12 cellular contexts compared by ENCODE assay signal in the genomic region with DNA sequence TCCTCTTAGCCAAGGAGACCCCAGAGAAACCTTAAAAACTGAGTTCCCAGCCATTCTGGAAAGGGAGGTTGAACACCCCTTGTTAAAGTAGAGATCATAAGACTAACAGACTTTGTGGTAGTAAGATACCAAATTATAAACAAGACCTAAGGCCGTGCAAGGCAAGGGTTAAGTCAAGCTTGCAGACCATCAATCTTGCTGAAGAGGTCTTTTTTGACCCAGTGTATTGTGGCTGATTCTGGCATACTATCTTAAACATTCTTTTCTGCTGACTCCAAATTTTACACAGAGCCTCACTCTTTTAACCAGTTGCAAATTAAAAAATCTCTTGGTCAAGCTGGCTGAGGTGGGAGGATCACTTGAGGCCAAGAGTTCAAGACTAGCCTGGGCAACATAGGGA. TPM values are rescaled to one million over a fixed set of nuclear protein-coding genes. Genes with fewer than 3 reads are reported as not detected.
DNase-seq lines count a peak whose midpoint lies in the region; ATAC-seq and TF ChIP-seq lines count a peak whose summit lies in the region.
"Had no signal": no experiment of that assay in that cellular context is flagged by ENCODE, and none has a peak within 500 bp of the region (broad histone marks: within the 10 kb centered on the region; RNA-seq: fewer than 3 reads in every experiment).

No MANE protein-coding gene starts in this region.

- H3K27ac ChIP-seq in left ventricle myocardium inferior (replicated peaks) = peak overlapping the region; percentile 98
- H3K27ac ChIP-seq in upper lobe of right lung = peak overlapping the region; percentile 97

- ATAC-seq in upper lobe of right lung = no peak

- H3K4me3 Mint-ChIP-seq in activated T-helper 1 cell treated with anti-CD3 and anti-CD28 coated beads, Interleukin-12 subunit alpha, Interleukin-12 subunit beta, Interleukin-2, Interleukin-4 antibody, amounts not matched to agents 30 ng/mL and 10 ng/mL and 1 ng/mL, durations not matched to agents 14 hours and 24 hours and 36 hours = peak overlapping the region; percentile 96

- peaks cover 27% of the 10 kb centered on the region for H3K36me3 Mint-ChIP-seq in activated T-helper 1 cell treated with anti-CD3 and anti-CD28 coated beads, Interleukin-12 subunit alpha, Interleukin-12 subunit beta, Interleukin-2, Interleukin-4 antibody, amounts not matched to agents 30 ng/mL and 10 ng/mL and 1 ng/mL, durations not matched to agents 14 hours and 24 hours and 36 hours (ENCODE audit: low read depth)

- H3K9me3 ChIP-seq in left ventricle myocardium inferior (replicated peaks) = no peaks in the 10 kb centered on the region
- no peaks in the 10 kb centered on the region for H3K9me3 ChIP-seq in upper lobe of right lung

- no peaks in the 10 kb centered on the region for H3K9me3 Mint-ChIP-seq in activated T-helper 1 cell treated with anti-CD3 and anti-CD28 coated beads, Interleukin-12 subunit alpha, Interleukin-12 subunit beta, Interleukin-2, Interleukin-4 antibody, amounts not matched to agents 30 ng/mL and 10 ng/mL and 1 ng/mL, durations not matched to agents 14 hours and 24 hours and 36 hours

- peaks cover 14% of the 10 kb centered on the region for H3K36me3 ChIP-seq in left ventricle myocardium inferior
- peaks cover 5% of the 10 kb centered on the region for H3K36me3 ChIP-seq in kidney epithelial cell (ENCODE audit: control insufficient read depth, insufficient read depth, low read length)
- peaks cover 14% of the 10 kb centered on the region for H3K36me3 ChIP-seq in upper lobe of right lung

- intact Hi-C loops in left ventricle myocardium inferior (cut with micrococcal nuclease) (no loop called here), cardiac septum (cut with DNase I) (no loop called here), upper lobe of right lung (cut with DNase I) (no loop called here)
- intact Hi-C loops in activated T-helper 1 cell treated with anti-CD3 and anti-CD28 coated beads, Interleukin-12 subunit alpha, Interleukin-12 subunit beta, Interleukin-2, Interleukin-4 antibody, amounts not matched to agents 30 ng/mL and 10 ng/mL and 1 ng/mL, durations not matched to agents 14 hours and 24 hours and 36 hours (cut with micrococcal nuclease) = loop anchor here (1.0 to 5.0 kb wide), 3 partner anchors 24 to 365 kb away; a partner anchor contains a TSS

- H3K27ac Mint-ChIP-seq in activated T-helper 1 cell treated with anti-CD3 and anti-CD28 coated beads, Interleukin-12 subunit alpha, Interleukin-12 subunit beta, Interleukin-2, Interleukin-4 antibody, amounts not matched to agents 30 ng/mL and 10 ng/mL and 1 ng/mL, durations not matched to agents 14 hours and 24 hours and 36 hours = peak overlapping the region; percentile 80

- peaks cover 12% of the 10 kb centered on the region for H3K27me3 Mint-ChIP-seq in activated T-helper 1 cell treated with anti-CD3 and anti-CD28 coated beads, Interleukin-12 subunit alpha, Interleukin-12 subunit beta, Interleukin-2, Interleukin-4 antibody, amounts not matched to agents 30 ng/mL and 10 ng/mL and 1 ng/mL, durations not matched to agents 14 hours and 24 hours and 36 hours (ENCODE audit: insufficient read depth)

- H3K4me3 ChIP-seq in left ventricle myocardium inferior = peak overlapping the region; percentile 73
- peak overlapping the region; percentile 97 for H3K4me3 ChIP-seq in kidney epithelial cell (ENCODE audit: low read depth, low read length)
- H3K4me3 ChIP-seq in upper lobe of right lung = peak overlapping the region; percentile 83

- H3K4me1 ChIP-seq in left ventricle myocardium inferior (peaks cover 46% of the 10 kb centered on the region), upper lobe of right lung (peaks cover 29% of the 10 kb centered on the region)

- no peaks in the 10 kb centered on the region for H3K27me3 ChIP-seq in left ventricle myocardium inferior (ENCODE audit: low read depth)
- H3K27me3 ChIP-seq in kidney epithelial cell (ENCODE audit: control insufficient read depth, insufficient read depth, low read length) = peaks cover 5% of the 10 kb centered on the region
- H3K27me3 ChIP-seq in upper lobe of right lung = no peaks in the 10 kb centered on the region
- H3K27me3 ChIP-seq: brain microvascular endothelial cell had no signal

- TF ChIP-seq CTCF in left ventricle myocardium inferior (IDR thresholded peaks at IDR 0.05; ENCODE audit: borderline replicate concordance) = no peak
- no peak for TF ChIP-seq CTCF in kidney epithelial cell (IDR thresholded peaks at IDR 0.05; ENCODE audit: insufficient read depth, low read length, poor library complexity, severe bottlenecking)
- no peak for TF ChIP-seq CTCF in upper lobe of right lung (IDR thresholded peaks at IDR 0.05)

- DNase-seq in left ventricle myocardium inferior = no peak
- no peak for DNase-seq in cardiac septum (ENCODE audit: low spot score)
- no peak for DNase-seq in activated T-helper 1 cell treated with anti-CD3 and anti-CD28 coated beads, Interleukin-12 subunit alpha, Interleukin-12 subunit beta, Interleukin-2, Interleukin-4 antibody, amounts not matched to agents 30 ng/mL and 10 ng/mL and 1 ng/mL, durations not matched to agents 14 hours and 24 hours and 36 hours (ENCODE audit: low spot score)
- DNase-seq in kidney epithelial cell (ENCODE audit: low read depth) = no peak
- DNase-seq in upper lobe of right lung = no peak
- DNase-seq in DMS153 treated with DMSO at 0.1 percent for 48 hours (lab: John Stamatoyannopoulos, UW; ENCODE audit: unreplicated experiment) = no peak
- no peak for DNase-seq in inferior parietal cortex (ENCODE audit: extremely low spot score)
- no peak for DNase-seq in epidermal melanocyte (ENCODE audit: insufficient read length, low spot score)
- DNase-seq: kidney had no signal

- H3K4me1 Mint-ChIP-seq in activated T-helper 1 cell treated with anti-CD3 and anti-CD28 coated beads, Interleukin-12 subunit alpha, Interleukin-12 subunit beta, Interleukin-2, Interleukin-4 antibody, amounts not matched to agents 30 ng/mL and 10 ng/mL and 1 ng/mL, durations not matched to agents 14 hours and 24 hours and 36 hours (ENCODE audit: low read depth) = peaks cover 34% of the 10 kb centered on the region

RNA-seq across cellular contexts. Expression of a gene that starts 1.2 kb away (rescaled TPM):
- total RNA-seq in left ventricle myocardium inferior (79.3 TPM), cardiac septum (61.4 TPM), kidney epithelial cell (71.7 and 84.3 TPM in 2 replicates), upper lobe of right lung (59.4 TPM)
- 176 and 195 TPM in 2 replicates for total RNA-seq in activated T-helper 1 cell treated with anti-CD3 and anti-CD28 coated beads, Interleukin-12 subunit alpha, Interleukin-12 subunit beta, Interleukin-2, Interleukin-4 antibody, amounts not matched to agents 30 ng/mL and 10 ng/mL and 1 ng/mL, durations not matched to agents 14 hours and 24 hours and 36 hours

RNA-seq across cellular contexts. Expression of a gene that starts 23.9 kb away (rescaled TPM):
- total RNA-seq in left ventricle myocardium inferior (3.8 TPM), cardiac septum (5.3 TPM), kidney epithelial cell (4.9 and 6.9 TPM in 2 replicates), upper lobe of right lung (2.3 TPM)
- total RNA-seq in activated T-helper 1 cell treated with anti-CD3 and anti-CD28 coated beads, Interleukin-12 subunit alpha, Interleukin-12 subunit beta, Interleukin-2, Interleukin-4 antibody, amounts not matched to agents 30 ng/mL and 10 ng/mL and 1 ng/mL, durations not matched to agents 14 hours and 24 hours and 36 hours = 0.05 TPM in 1 of 2 replicates, not detected in the other

RNA-seq across cellular contexts. Expression of a gene that starts 44.9 kb away (rescaled TPM):
- total RNA-seq in left ventricle myocardium inferior (30.7 TPM), cardiac septum (52.5 TPM), kidney epithelial cell (not detected in 2 replicates), upper lobe of right lung (255 TPM)
- total RNA-seq in activated T-helper 1 cell treated with anti-CD3 and anti-CD28 coated beads, Interleukin-12 subunit alpha, Interleukin-12 subunit beta, Interleukin-2, Interleukin-4 antibody, amounts not matched to agents 30 ng/mL and 10 ng/mL and 1 ng/mL, durations not matched to agents 14 hours and 24 hours and 36 hours = not detected in 2 replicates
- total RNA-seq: Daoy, HT1080 had no signal

Comparison
In these comparisons a context has a peak if more than half of its experiments do, and no peak if none do; other contexts are left out.
1. RNA of a gene that starts 44.9 kb away (total RNA-seq): 255 TPM in upper lobe of right lung (single experiment), 52.5 TPM in cardiac septum (single experiment) and 30.7 TPM in left ventricle myocardium inferior (single experiment); not detected in activated T-helper 1 cell treated with anti-CD3 and anti-CD28 coated beads, Interleukin-12 subunit alpha, Interleukin-12 subunit beta, Interleukin-2, Interleukin-4 antibody, amounts not matched to agents 30 ng/mL and 10 ng/mL and 1 ng/mL, durations not matched to agents 14 hours and 24 hours and 36 hours and not detected in kidney epithelial cell; every median in the first group is over 10 times any median in the second.
2. Peak in every context shown above with its lines, with median percentiles within 50 percentile points of each other: H3K4me3 ChIP-seq.